1 cellular context compared by ENCODE assay signal in genomic region chr9:128181480-128181879, GRCh38.
TF ChIP-seq lines count a peak whose summit lies in the region.

No MANE protein-coding gene starts in this region.

TF ChIP-seq in A549, 52 proteins besides CTCF, POLR2A, EP300 and RAD21:
- TF ChIP-seq SMC3 (IDR thresholded peaks at IDR 0.05), result peak; percentile 24; the same call in 1 of the 3 replicates
